ENCODE assay signal across 14 cellular contexts in the genomic region with DNA sequence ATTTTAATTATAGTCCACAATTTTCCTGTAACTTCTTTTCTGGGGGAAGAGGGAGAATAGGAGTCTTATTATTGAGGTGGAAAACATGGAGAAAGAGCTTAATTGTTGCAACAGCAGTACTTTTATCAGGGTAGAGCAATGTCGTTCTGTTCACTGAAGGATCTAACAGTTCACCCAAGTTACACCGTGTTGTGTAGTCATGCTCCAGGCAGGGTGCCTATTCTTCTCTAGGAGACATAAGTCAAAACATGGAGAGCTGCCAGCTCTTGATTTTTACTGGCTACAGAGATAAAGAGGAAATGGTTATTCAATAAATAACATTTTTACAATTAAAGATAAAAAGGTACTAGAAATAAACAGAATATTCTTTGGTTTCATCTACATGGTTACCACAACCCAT.
DNase-seq lines count a peak whose midpoint lies in the region; ATAC-seq and TF ChIP-seq lines count a peak whose summit lies in the region.
"Had no signal": no experiment of that assay in that cellular context is flagged by ENCODE, and none has a peak within 500 bp of the region (broad histone marks: within the 10 kb centered on the region; RNA-seq: fewer than 3 reads in every experiment).

No MANE protein-coding gene starts in this region.

- CTCF ChIA-PET in BJ (lab: Yijun Ruan, JAX), result interaction anchor here (1.2 kb wide), 1 partner anchor 9 kb away, joined by 4 read pairs; no protein-coding TSS in a partner anchor

- no peaks in the 10 kb centered on the region for H3K36me3 ChIP-seq in BJ (ENCODE audit: control insufficient read depth, insufficient read depth, low read length)
- H3K36me3 ChIP-seq: stomach had no signal

- TF ChIP-seq CTCF in BJ (IDR thresholded peaks at IDR 0.05; ENCODE audit: insufficient read depth, low read depth, low read length) (no peak), LNCaP clone FGC (IDR thresholded peaks at IDR 0.05; ENCODE audit: control insufficient read depth, extremely low read depth, insufficient read depth) (no peak)

- POLR2A ChIA-PET in BJ (lab: Charles Lee), result interaction anchor here (0.8 kb wide), 1 partner anchor 18 kb away, joined by 3 read pairs; no protein-coding TSS in a partner anchor

- no peak for ATAC-seq in GM19324 (IDR thresholded peaks at IDR 0.05; ENCODE audit: low FRiP score, unreplicated experiment)
- no peak for ATAC-seq in HG02798 (IDR thresholded peaks at IDR 0.05; ENCODE audit: poor library complexity, unreplicated experiment)

- H3K4me3 ChIP-seq in BJ (ENCODE audit: low read depth, low read length) (no peak overlapping the region), LNCaP clone FGC (ENCODE audit: low read depth, low read length) (no peak overlapping the region)
- H3K4me3 ChIP-seq: stomach had no signal

- DNase-seq in BJ (ENCODE audit: low read depth) (peak; percentile 19), LNCaP clone FGC (ENCODE audit: low read depth) (peak; percentile 82), dermis microvascular lymphatic vessel endothelial cell (ENCODE audit: low read depth in 2 of 2) (peak; percentile 3 to 68), non-pigmented ciliary epithelial cell (ENCODE audit: low read depth) (peak; percentile 72), cerebellar nuclear complex (lab: John Stamatoyannopoulos, UW) (no peak), NK-92 (lab: John Stamatoyannopoulos, UW; ENCODE audit: unreplicated experiment) (no peak)
- DNase-seq: activated CD4-positive, alpha-beta T cell treated with anti-CD3 and anti-CD28 coated beads for 4 hours; DMS53; Kasumi-1; NCI-H510A treated with DMSO at 0.1 percent for 48 hours; stimulated activated CD4-positive, alpha-beta T cell treated with anti-CD3 and anti-CD28 coated beads, Interleukin-4, amount 100 ng/mL, for 1 hour; stomach had no signal

- no peaks in the 10 kb centered on the region for H3K27me3 ChIP-seq in BJ (ENCODE audit: control insufficient read depth, insufficient read depth, low read length)
- H3K27me3 ChIP-seq: stomach had no signal

Comparison
In these comparisons a context has a peak if more than half of its experiments do, and no peak if none do; other contexts are left out.
1. DNase-seq: peak in BJ (single experiment), LNCaP clone FGC (single experiment), dermis microvascular lymphatic vessel endothelial cell (2 of 2) and non-pigmented ciliary epithelial cell (single experiment); none in cerebellar nuclear complex (0 of 2) and NK-92 (single experiment).